20 cellular contexts compared by ENCODE assay signal in genomic region chr5:32059779-32060178, GRCh38.
"Had no signal": no experiment of that assay in that cellular context is flagged by ENCODE, and none has a peak within 500 bp of the region (broad histone marks: within the 10 kb centered on the region; RNA-seq: fewer than 3 reads in every experiment).

No MANE protein-coding gene starts in this region.

- H3K27ac ChIP-seq: body of pancreas, coronary artery, parathyroid adenoma, stomach, thoracic aorta, WERI-Rb-1 had no signal

- H3K4me1 ChIP-seq: body of pancreas, parathyroid adenoma, stomach had no signal

- H3K79me2 ChIP-seq: parathyroid adenoma had no signal

- ATAC-seq: body of pancreas, T-helper 17 cell had no signal

- DNase-seq: activated CD4-positive, alpha-beta T cell treated with anti-CD3 and anti-CD28 coated beads for 1 hour; activated CD4-positive, alpha-beta T cell treated with anti-CD3 and anti-CD28 coated beads, Interleukin-2, amount 50 U/mL, for 4 hours; activated gamma-delta T cell; amniotic stem cell; body of pancreas; central memory CD4-positive, alpha-beta T cell; hippocampal formation; midbrain; stimulated activated CD4-positive, alpha-beta T cell treated with anti-CD3 and anti-CD28 coated beads, Interleukin-4, amount 100 ng/mL, for 1 hour; stomach; T-helper 17 cell; WERI-Rb-1 had no signal

- H3K4me1 Mint-ChIP-seq: T-helper 17 cell had no signal

- H3K27me3 Mint-ChIP-seq: activated naive CD8-positive, alpha-beta T cell had no signal

- H2AFZ ChIP-seq: parathyroid adenoma had no signal

- FAIRE-seq: endometrium, keratinocyte had no signal

- H3K4me3 Mint-ChIP-seq: activated naive CD8-positive, alpha-beta T cell; nephron; T-helper 17 cell had no signal

- H3K9me3 ChIP-seq: body of pancreas, stomach, thoracic aorta had no signal

- H3K4me3 ChIP-seq: body of pancreas, coronary artery, smooth muscle cell, stomach, thoracic aorta had no signal

- H3K9me3 Mint-ChIP-seq: nephron had no signal

- H3K27ac Mint-ChIP-seq: activated naive CD8-positive, alpha-beta T cell; nephron; T-helper 17 cell had no signal

- H3K9ac ChIP-seq: parathyroid adenoma had no signal

- H3K27me3 ChIP-seq: body of pancreas, stomach had no signal

- H3K36me3 ChIP-seq: thoracic aorta had no signal

- H3K4me2 ChIP-seq: smooth muscle cell had no signal
